8 cellular contexts compared by ENCODE assay signal in the genomic region with DNA sequence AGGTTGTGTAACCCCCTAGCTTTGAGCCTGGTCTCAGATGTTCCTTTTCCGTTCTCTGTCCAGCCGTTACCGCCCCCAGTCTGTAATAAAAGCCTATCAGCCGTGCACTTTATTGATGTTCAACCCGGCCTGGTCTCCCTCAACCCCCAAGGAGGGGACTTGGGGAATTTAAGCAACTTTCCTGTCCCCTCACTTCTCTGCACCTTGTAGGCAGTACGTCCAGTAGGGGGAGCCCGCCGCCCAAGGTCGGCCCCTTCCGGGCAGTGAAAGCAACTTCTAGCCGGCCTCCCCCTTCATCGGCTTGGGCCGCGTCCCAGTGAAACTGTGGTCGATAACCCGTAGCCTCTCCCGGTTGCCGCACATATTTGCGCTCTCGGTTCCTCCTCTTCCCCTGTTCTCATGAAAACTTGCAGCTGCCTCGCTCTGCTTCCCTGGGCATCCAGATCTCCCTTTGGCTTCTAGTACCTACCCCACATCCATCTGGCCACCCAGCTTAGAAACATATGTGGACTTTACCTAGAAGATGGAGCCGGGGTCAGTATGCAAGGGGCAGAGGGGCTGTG. TPM values are rescaled to one million over a fixed set of nuclear protein-coding genes. Genes with fewer than 3 reads are reported as not detected.
DNase-seq lines count a peak whose midpoint lies in the region; ATAC-seq and TF ChIP-seq lines count a peak whose summit lies in the region.

No MANE protein-coding gene starts in this region.

- peak overlapping the region; percentile 66 for H3K27ac Mint-ChIP-seq in activated CD4-positive, alpha-beta T cell treated with anti-CD3 and anti-CD28 coated beads for 36 hours

- POLR2A ChIA-PET in activated CD4-positive, alpha-beta T cell treated with anti-CD3 and anti-CD28 coated beads for 36 hours (lab: Charles Lee): no interaction called here

- peak overlapping the region; percentile 41 for H3K4me3 ChIP-seq in choroid plexus epithelial cell (ENCODE audit: low read depth, low read length)

- H3K4me3 Mint-ChIP-seq in activated CD4-positive, alpha-beta T cell treated with anti-CD3 and anti-CD28 coated beads for 36 hours: peak overlapping the region; percentile 30

- CTCF ChIA-PET in activated CD4-positive, alpha-beta T cell treated with anti-CD3 and anti-CD28 coated beads for 36 hours (lab: Charles Lee): interaction anchor here (0.7 to 12.5 kb wide), 25 partner anchors 8 to 283 kb away, joined by 3 to 222 read pairs (median 4); partner anchors contain the start of genes CDK5RAP3, LRRC46, MRPL10 and PNPO

- DNase-seq in GF-D8 (lab: John Stamatoyannopoulos, UW): peak; percentile 12
- peak; percentile 20 to 76 for DNase-seq in NCI-H446 (lab: John Stamatoyannopoulos, UW)
- peak; percentile 91 for DNase-seq in activated CD4-positive, alpha-beta T cell treated with anti-CD3 and anti-CD28 coated beads for 36 hours
- DNase-seq in choroid plexus epithelial cell (ENCODE audit: low read depth): peak; percentile 88
- DNase-seq in left kidney (ENCODE audit: low read depth, low spot score): peak; percentile 92
- DNase-seq in stimulated activated CD4-positive, alpha-beta T cell treated with anti-CD3 and anti-CD28 coated beads, Interleukin-1b, Interleukin-23, amount 100 ng/mL, for 24 hours (ENCODE audit: low read depth in 4 of 4, low spot score in 1 of 4): peak; percentile 63 to 73 (median 68)

- TF ChIP-seq CTCF in choroid plexus epithelial cell (conservative IDR thresholded peaks at IDR 0.05; ENCODE audit: low read depth, low read length): peak; percentile 94

- no peaks in the 10 kb centered on the region for H3K9me3 Mint-ChIP-seq in activated CD4-positive, alpha-beta T cell treated with anti-CD3 and anti-CD28 coated beads for 36 hours (ENCODE audit: low read depth)

- peaks cover 42% of the 10 kb centered on the region for H3K4me1 Mint-ChIP-seq in activated CD4-positive, alpha-beta T cell treated with anti-CD3 and anti-CD28 coated beads for 36 hours

- peak; percentile 49 for ATAC-seq in HG03108 (IDR thresholded peaks at IDR 0.05; ENCODE audit: unreplicated experiment)
- peak; percentile 75 for ATAC-seq in activated CD4-positive, alpha-beta T cell treated with anti-CD3 and anti-CD28 coated beads for 36 hours
- no peak for ATAC-seq in GM18519 (IDR thresholded peaks at IDR 0.05; ENCODE audit: low FRiP score, unreplicated experiment)

- H3K27me3 Mint-ChIP-seq in activated CD4-positive, alpha-beta T cell treated with anti-CD3 and anti-CD28 coated beads for 36 hours: no peaks in the 10 kb centered on the region

- peaks cover 39% of the 10 kb centered on the region for H3K36me3 Mint-ChIP-seq in activated CD4-positive, alpha-beta T cell treated with anti-CD3 and anti-CD28 coated beads for 36 hours (ENCODE audit: low read depth)

- intact Hi-C loops in activated CD4-positive, alpha-beta T cell treated with anti-CD3 and anti-CD28 coated beads for 36 hours (cut with DNase I, micrococcal nuclease): loop anchor here (1.0 to 10.0 kb wide), 5 partner anchors 21 to 1024 kb away; partner anchors contain the start of genes GOSR2 (in 1 of the 2), SCRN2 (in 1 of the 2) and UBE2Z (in 1 of the 2)

RNA-seq across cellular contexts. Expression of gene PNPO, which starts 7.9 kb away (rescaled TPM):
- 10 to 100 TPM; 29.7 to 41.0 TPM for total RNA-seq in activated CD4-positive, alpha-beta T cell treated with anti-CD3 and anti-CD28 coated beads for 36 hours

RNA-seq across cellular contexts. Expression of gene PRR15L, which starts 8.4 kb away (rescaled TPM):
- total RNA-seq in activated CD4-positive, alpha-beta T cell treated with anti-CD3 and anti-CD28 coated beads for 36 hours: not detected

RNA-seq across cellular contexts. Expression of gene CDK5RAP3, which starts 21.6 kb away (rescaled TPM):
- 100 to 1,000 TPM; 147 to 156 TPM for total RNA-seq in activated CD4-positive, alpha-beta T cell treated with anti-CD3 and anti-CD28 coated beads for 36 hours

RNA-seq across cellular contexts. Expression of gene SP2, which starts 53.2 kb away (rescaled TPM):
- 10 to 100 TPM; 15.7 to 19.8 TPM for total RNA-seq in activated CD4-positive, alpha-beta T cell treated with anti-CD3 and anti-CD28 coated beads for 36 hours

Comparison
In these comparisons a context has a peak if more than half of its experiments do, and no peak if none do; other contexts are left out.
1. DNase-seq: peak in every context shown above with its lines; median percentile 92 in left kidney; 91 in activated CD4-positive, alpha-beta T cell treated with anti-CD3 and anti-CD28 coated beads for 36 hours; 88 in choroid plexus epithelial cell; 68 in stimulated activated CD4-positive, alpha-beta T cell treated with anti-CD3 and anti-CD28 coated beads, Interleukin-1b, Interleukin-23, amount 100 ng/mL, for 24 hours; 48 in NCI-H446; 12 in GF-D8.